8 cellular contexts compared by ENCODE assay signal in the genomic region with DNA sequence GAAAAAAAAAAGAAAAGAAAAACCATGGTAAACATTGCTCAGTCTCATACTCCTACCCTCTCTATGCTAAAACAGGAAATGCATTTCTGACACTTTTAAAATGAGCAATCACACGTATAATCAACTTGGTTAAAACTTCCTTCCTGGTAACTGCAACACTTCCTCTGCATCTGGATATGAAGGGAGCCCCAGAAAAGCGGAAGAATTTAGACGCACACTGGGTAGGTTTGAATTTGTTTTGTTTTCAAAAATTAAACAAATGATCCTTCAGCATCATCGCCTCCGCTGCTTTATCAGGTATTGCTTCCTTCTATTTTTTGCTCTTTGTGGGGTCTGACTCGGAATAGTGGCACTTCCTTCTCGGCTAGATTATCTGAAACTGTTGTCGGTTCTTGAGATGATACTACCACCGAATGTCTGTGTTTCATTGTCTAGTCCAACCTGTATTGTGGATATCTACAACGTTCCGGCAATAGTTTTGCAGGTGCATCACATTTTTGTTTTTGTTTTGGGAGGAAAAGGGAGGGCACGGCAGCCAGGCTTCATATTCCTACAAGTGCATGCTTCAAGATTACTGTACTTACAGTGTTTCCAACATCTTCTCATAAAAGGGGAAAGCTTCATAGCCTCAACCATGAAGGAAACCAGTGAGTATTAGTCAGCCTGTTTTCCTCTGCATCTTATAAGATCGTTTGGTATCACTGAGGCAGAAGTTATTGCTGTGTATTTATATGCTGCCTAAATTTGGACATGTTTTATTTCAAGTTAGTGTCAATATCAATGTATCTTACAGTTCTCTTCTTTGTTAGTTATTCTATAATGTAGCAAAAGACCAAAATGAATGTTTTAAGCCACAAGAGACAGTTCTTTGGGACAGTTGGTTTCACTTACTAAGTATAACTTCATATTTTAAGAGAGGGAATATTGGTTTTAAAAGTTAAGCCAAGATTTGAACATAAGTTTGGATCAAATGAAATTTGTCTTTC. TPM values are rescaled to one million over a fixed set of nuclear protein-coding genes. Genes with fewer than 3 reads are reported as not detected.
DNase-seq lines count a peak whose midpoint lies in the region; ATAC-seq and TF ChIP-seq lines count a peak whose summit lies in the region.

A gene (plus strand): TSS at position 153 of the 986 bp plus-strand sequence. CDS start 2,280 bp downstream, outside the sequence.

- H3K9me3 Mint-ChIP-seq in activated naive CD4-positive, alpha-beta T cell treated with anti-CD3 and anti-CD28 coated beads for 36 hours = no peaks in the 10 kb centered on the region

- H3F3A ChIP-seq in PC-9 (ENCODE audit: insufficient read depth, low read depth) = no peaks in the 10 kb centered on the region

- BruUV-seq in PC-9 (replicated peaks; lab: Mats Ljungman, UMichigan) = no TSS peak

- peaks cover 16% of the 10 kb centered on the region for H3K36me3 Mint-ChIP-seq in activated naive CD4-positive, alpha-beta T cell treated with anti-CD3 and anti-CD28 coated beads for 36 hours (ENCODE audit: low read depth)

- 75 to 81% methylated on average over 13 of the region's 13 CpGs for WGBS in thyroid gland, 2 donors

- peak within 1 kb of the TSS; percentile 65 for H3K27ac Mint-ChIP-seq in activated naive CD4-positive, alpha-beta T cell treated with anti-CD3 and anti-CD28 coated beads for 36 hours

- POLR2A ChIA-PET in PC-9 (lab: Charles Lee; ENCODE audit: unreplicated experiment) = interaction anchor here (0.5 kb wide), 1 partner anchor 850 kb away, joined by 6 read pairs; no protein-coding TSS in a partner anchor

- H3K9me2 ChIP-seq in PC-9 (ENCODE audit: insufficient read depth) = no peaks in the 10 kb centered on the region

- CTCF ChIA-PET in activated naive CD4-positive, alpha-beta T cell treated with anti-CD3 and anti-CD28 coated beads for 36 hours (lab: Charles Lee) = interaction anchor here (0.8 to 1.6 kb wide), 2 partner anchors 25 to 303 kb away, joined by 3 to 4 read pairs; a partner anchor contains a TSS
- CTCF ChIA-PET in PC-9 (lab: Charles Lee) = no interaction called here

- H3K27ac ChIP-seq in PC-9 (no peak within 1 kb of the TSS), thyroid gland (no peak within 1 kb of the TSS)

- no peaks in the 10 kb centered on the region for H3K4me1 ChIP-seq in PC-9 (replicated peaks; ENCODE audit: insufficient read depth)
- peaks cover 0 to 3% of the 10 kb centered on the region in 2 donors for H3K4me1 ChIP-seq in thyroid gland

- H3K4me2 ChIP-seq in PC-9 = no peak within 1 kb of the TSS

- intact Hi-C loops in activated naive CD4-positive, alpha-beta T cell treated with anti-CD3 and anti-CD28 coated beads for 36 hours (cut with micrococcal nuclease) = loop anchor here (1.0 to 10.0 kb wide), 19 partner anchors 9 to 1921 kb away; a partner anchor contains a TSS
- intact Hi-C loops in T-helper 2 cell treated with Interferon-gamma antibody and Interleukin-4, amounts not matched to agents 100 ng/mL and 5 ng/mL, for 36 hours (cut with micrococcal nuclease) = loop anchor here (1.0 to 10.0 kb wide), 11 partner anchors 73 to 1057 kb away; a partner anchor contains a TSS
- intact Hi-C loops in PC-9 (cut with micrococcal nuclease; ENCODE audit: unreplicated experiment) = no loop called here
- intact Hi-C loops in thyroid gland (cut with DNase I) = no loop called here

- H3K4me3 ChIP-seq in PC-9 (no peak within 1 kb of the TSS), thyroid gland (replicated peaks in 1 of 3) (peak within 1 kb of the TSS in 1 of 3 donors; percentile 4)

- H3K4me1 Mint-ChIP-seq in activated naive CD4-positive, alpha-beta T cell treated with anti-CD3 and anti-CD28 coated beads for 36 hours (ENCODE audit: low read depth) = peaks cover 78% of the 10 kb centered on the region

- H2AFZ ChIP-seq in PC-9 = no peak within 1 kb of the TSS

- TF ChIP-seq CTCF in PC-9 (conservative IDR thresholded peaks at IDR 0.05) = no peak
- TF ChIP-seq CTCF in thyroid gland (IDR thresholded peaks at IDR 0.05) = no peak

- peak within 1 kb of the TSS; percentile 79 for H3K4me3 Mint-ChIP-seq in activated naive CD4-positive, alpha-beta T cell treated with anti-CD3 and anti-CD28 coated beads for 36 hours

- no peaks in the 10 kb centered on the region for H3K27me3 Mint-ChIP-seq in activated naive CD4-positive, alpha-beta T cell treated with anti-CD3 and anti-CD28 coated beads for 36 hours (ENCODE audit: low read depth)

- no peak for TF ChIP-seq POLR2A in thyroid gland (IDR thresholded peaks at IDR 0.05)

- no peaks in the 10 kb centered on the region for H3K79me2 ChIP-seq in PC-9 (ENCODE audit: low read depth)

- H3K9me3 ChIP-seq in PC-9 (ENCODE audit: insufficient read depth, low read depth) = no peaks in the 10 kb centered on the region
- no peaks in the 10 kb centered on the region for H3K9me3 ChIP-seq in thyroid gland

- no peaks in the 10 kb centered on the region for H4K20me1 ChIP-seq in PC-9 (ENCODE audit: insufficient read depth)

- peak; percentile 47 for ATAC-seq in HG03108 (IDR thresholded peaks at IDR 0.05; ENCODE audit: unreplicated experiment)

- DNase-seq in activated naive CD4-positive, alpha-beta T cell treated with anti-CD3 and anti-CD28 coated beads for 36 hours = no peak
- no peak for DNase-seq in activated naive CD4-positive, alpha-beta T cell treated with anti-CD3 and anti-CD28 coated beads, Interleukin-2, amount 50 U/mL, for 16 hours
- peak; percentile 11 for DNase-seq in kidney tubule cell (ENCODE audit: low spot score)
- DNase-seq in Ammon's horn (ENCODE audit: low spot score) = no peak
- no peak for DNase-seq in PC-9
- no peak for DNase-seq in thyroid gland

- H3K27me3 ChIP-seq in PC-9 (ENCODE audit: insufficient read depth, low read depth) (no peaks in the 10 kb centered on the region), thyroid gland (no peaks in the 10 kb centered on the region)

- no peaks in the 10 kb centered on the region for H3K36me3 ChIP-seq in PC-9 (ENCODE audit: low read depth)
- H3K36me3 ChIP-seq in thyroid gland = no peaks in the 10 kb centered on the region

RNA-seq across cellular contexts. Expression of the gene that starts here (rescaled TPM):
- total RNA-seq in activated naive CD4-positive, alpha-beta T cell treated with anti-CD3 and anti-CD28 coated beads for 36 hours = 1 to 10 TPM; 3.6 to 3.8 TPM
- 35.5 and 36.8 TPM in 2 replicates for total RNA-seq in T-helper 2 cell treated with Interferon-gamma antibody and Interleukin-4, amounts not matched to agents 100 ng/mL and 5 ng/mL, for 36 hours
- total RNA-seq in PC-9 (2021) (not detected in 2 replicates), thyroid gland (1 to 10 TPM; 2.2 to 4.3 (median 2.5) TPM)

Comparison
In these comparisons a context has a peak if more than half of its experiments do, and no peak if none do; other contexts are left out.
1. intact Hi-C loops: an anchor here in activated naive CD4-positive, alpha-beta T cell treated with anti-CD3 and anti-CD28 coated beads for 36 hours (1.0 to 10.0 kb wide) and T-helper 2 cell treated with Interferon-gamma antibody and Interleukin-4, amounts not matched to agents 100 ng/mL and 5 ng/mL, for 36 hours (1.0 to 10.0 kb wide); none called in PC-9 and thyroid gland.